ENCODE assay signal across 7 cellular contexts in genomic region chr10:70132098-70133029, GRCh38. TPM values are rescaled to one million over a fixed set of nuclear protein-coding genes. Genes with fewer than 3 reads are reported as not detected.
DNase-seq lines count a peak whose midpoint lies in the region; ATAC-seq and TF ChIP-seq lines count a peak whose summit lies in the region.

TSS of gene AIFM2 (minus strand) at chr10:70132825. CDS start at chr10:70124084, 8,741 bp downstream.

- H3K4me1 ChIP-seq in liver (ENCODE audit: control insufficient read depth in 4 of 4, insufficient read depth in 4 of 4, low read length in 3 of 4): peaks cover 2 to 20% (median 10%) of the 10 kb centered on the region in 4 donors

- DNase-seq in GM12864 (ENCODE audit: low read depth) (no peak), HT-29 (ENCODE audit: low spot score) (peak; percentile 79), WERI-Rb-1 (peak; percentile 74), dermis blood vessel endothelial cell (peak; percentile 52)
- DNase-seq in stimulated activated CD8-positive, alpha-beta memory T cell treated with anti-CD3 and anti-CD28 coated beads, Interleukin-4, amount 100 ng/mL, for 48 hours: peak; percentile 66

- H3K9me3 ChIP-seq in WERI-Rb-1 (ENCODE audit: severe bottlenecking) (no peaks in the 10 kb centered on the region), liver (ENCODE audit: control insufficient read depth in 4 of 4, low read length in 3 of 4) (no peaks in the 10 kb centered on the region)

- peak within 1 kb of the TSS; percentile 63 for H3K27ac ChIP-seq in WERI-Rb-1
- H3K27ac ChIP-seq in liver (ENCODE audit: low read depth in 1 of 2, low read length in 2 of 2): peak within 1 kb of the TSS; percentile 68 to 70

- ATAC-seq in GM21447 (IDR thresholded peaks at IDR 0.05; ENCODE audit: unreplicated experiment): peak; percentile 84

- TF ChIP-seq CTCF in GM12864 (IDR thresholded peaks at IDR 0.05; ENCODE audit: low read depth, low read length, missing control alignments): peak; percentile 14
- 0 out of 2 replicates have a peak, but pooled peaks have one; percentile 24 for TF ChIP-seq CTCF in WERI-Rb-1 (IDR thresholded peaks at IDR 0.05; ENCODE audit: low read depth, low read length)
- no peak for TF ChIP-seq CTCF in liver (IDR thresholded peaks at IDR 0.05; ENCODE audit: low read depth, low read length, missing input control)

- no peaks in the 10 kb centered on the region for H3K27me3 ChIP-seq in WERI-Rb-1 (ENCODE audit: insufficient read depth, low read depth, severe bottlenecking)
- no peaks in the 10 kb centered on the region for H3K27me3 ChIP-seq in liver (ENCODE audit: control insufficient read depth in 4 of 4, insufficient read depth in 4 of 4, low read length in 3 of 4)

- 2% methylated on average over 80 of the region's 80 CpGs for WGBS in liver

- TF ChIP-seq RAD21 in liver (IDR thresholded peaks at IDR 0.05): peak; percentile 16 to 37

- H3K4me3 ChIP-seq in GM12864 (ENCODE audit: low read depth, low read length): peak within 1 kb of the TSS; percentile 86
- peak within 1 kb of the TSS; percentile 81 for H3K4me3 ChIP-seq in WERI-Rb-1 (ENCODE audit: low read depth, low read length)
- peak within 1 kb of the TSS; percentile 38 to 75 (median 70) for H3K4me3 ChIP-seq in liver (ENCODE audit: low read depth in 1 of 3, low read length in 3 of 3)

- peak within 1 kb of the TSS; percentile 20 to 34 for H3K9ac ChIP-seq in liver (ENCODE audit: low read depth in 1 of 2, low read length in 2 of 2)

- no peaks in the 10 kb centered on the region; the same call in 1 of the 2 replicates for H3K36me3 ChIP-seq in WERI-Rb-1
- H3K36me3 ChIP-seq in liver (ENCODE audit: control insufficient read depth in 4 of 4, insufficient read depth in 3 of 4, low read depth in 1 of 4, low read length in 3 of 4): no peaks in the 10 kb centered on the region

TF ChIP-seq in liver, 16 proteins besides CTCF, POLR2A, EP300 and RAD21:
- TF ChIP-seq EGR1 (IDR thresholded peaks at IDR 0.05; ENCODE audit: low read depth in 2 of 2) (peak in 1 of 2 donors; percentile 40), FOXA2 (IDR thresholded peaks at IDR 0.05) (peak; percentile 31), FOXA1 (IDR thresholded peaks at IDR 0.05) (no peak), SP1 (IDR thresholded peaks at IDR 0.05) (peak; percentile 81), GABPA (IDR thresholded peaks at IDR 0.05 in 1 of 2, conservative IDR thresholded peaks at IDR 0.05 in 1 of 2) (peak in 1 of 2 donors; percentile 72), YY1 (IDR thresholded peaks at IDR 0.05) (peak; percentile 56), ATF3 (IDR thresholded peaks at IDR 0.05) (no peak), RXRA (IDR thresholded peaks at IDR 0.05) (peak; percentile 93), NR2F2 (IDR thresholded peaks at IDR 0.05) (peak; percentile 93), HNF4G (IDR thresholded peaks at IDR 0.05) (peak; percentile 43), HNF4A (conservative IDR thresholded peaks at IDR 0.05) (peak; percentile 90 to 91), REST (IDR thresholded peaks at IDR 0.05) (no peak), TAF1 (conservative IDR thresholded peaks at IDR 0.05) (no peak), MAX (IDR thresholded peaks at IDR 0.05) (peak; percentile 79), ZBTB33 (IDR thresholded peaks at IDR 0.05) (peak; percentile 65), JUND (IDR thresholded peaks at IDR 0.05) (peak in 1 of 2 donors; percentile 48)

RNA-seq across cellular contexts. Expression of gene AIFM2, which starts in this region (rescaled TPM):
- total RNA-seq in HT-29 (2014; rRNA removed; shearing (Covaris generic)): 19.2 and 21.6 TPM in 2 replicates
- total RNA-seq in dermis blood vessel endothelial cell (0.85 and 3.0 TPM in 2 replicates), liver (1 to 10 TPM; 5.0 to 9.5 TPM)
- 10 to 100 TPM in 1 of 2 donors, 1 to 10 TPM in 1; 9.8 to 20.3 TPM for polyA plus RNA-seq in liver
